Comparison of ENCODE assay signal across 1 cellular context in the genomic region with DNA sequence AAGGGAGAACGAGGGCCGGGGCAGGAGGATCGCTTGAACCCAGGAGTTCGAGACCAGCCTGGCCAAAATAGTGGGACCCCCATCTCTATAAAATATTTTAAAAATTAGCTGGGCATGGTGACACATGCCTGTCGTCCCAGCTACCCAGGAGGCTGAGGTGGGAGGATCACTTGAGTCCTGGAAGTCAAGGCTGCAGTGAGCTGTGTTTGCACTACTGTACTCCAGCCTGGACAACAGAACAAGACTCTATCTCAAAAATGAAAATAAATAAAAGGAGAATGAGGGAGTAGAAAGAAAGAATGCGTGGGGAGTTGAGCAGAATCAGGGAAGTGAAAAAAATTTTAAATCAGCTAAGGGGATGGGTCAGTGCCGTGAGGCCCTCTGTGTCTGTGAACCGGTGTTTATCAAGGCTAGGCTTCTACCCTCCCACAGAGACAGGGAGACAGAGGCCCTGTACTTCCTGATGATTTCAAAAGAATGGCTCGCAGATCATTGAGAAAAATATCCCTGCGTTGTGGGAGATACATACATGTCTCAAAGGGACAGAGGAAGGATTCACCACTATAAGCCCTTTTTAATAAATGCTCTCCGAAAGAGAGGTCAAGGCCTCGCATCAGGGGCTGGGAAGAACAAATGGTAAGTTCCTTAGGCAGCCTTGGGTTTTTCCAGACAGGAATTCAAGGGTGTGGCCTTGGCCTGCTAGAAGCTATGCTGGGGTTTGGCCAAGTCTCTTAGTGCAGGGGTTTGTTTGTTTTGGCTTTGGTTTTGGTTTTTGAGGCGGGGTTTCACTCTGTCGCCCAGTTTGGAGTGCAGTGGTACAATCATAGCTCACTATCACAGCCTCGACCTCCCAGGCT.
TF ChIP-seq lines count a peak whose summit lies in the region.

No MANE protein-coding gene starts in this region.

TF ChIP-seq in HEK293, 187 proteins besides CTCF, POLR2A, EP300 and RAD21:
- TF ChIP-seq KLF1 (tag by site-specific recombination; IDR thresholded peaks at IDR 0.05): peak; percentile 94
- TF ChIP-seq, protein P1, sequence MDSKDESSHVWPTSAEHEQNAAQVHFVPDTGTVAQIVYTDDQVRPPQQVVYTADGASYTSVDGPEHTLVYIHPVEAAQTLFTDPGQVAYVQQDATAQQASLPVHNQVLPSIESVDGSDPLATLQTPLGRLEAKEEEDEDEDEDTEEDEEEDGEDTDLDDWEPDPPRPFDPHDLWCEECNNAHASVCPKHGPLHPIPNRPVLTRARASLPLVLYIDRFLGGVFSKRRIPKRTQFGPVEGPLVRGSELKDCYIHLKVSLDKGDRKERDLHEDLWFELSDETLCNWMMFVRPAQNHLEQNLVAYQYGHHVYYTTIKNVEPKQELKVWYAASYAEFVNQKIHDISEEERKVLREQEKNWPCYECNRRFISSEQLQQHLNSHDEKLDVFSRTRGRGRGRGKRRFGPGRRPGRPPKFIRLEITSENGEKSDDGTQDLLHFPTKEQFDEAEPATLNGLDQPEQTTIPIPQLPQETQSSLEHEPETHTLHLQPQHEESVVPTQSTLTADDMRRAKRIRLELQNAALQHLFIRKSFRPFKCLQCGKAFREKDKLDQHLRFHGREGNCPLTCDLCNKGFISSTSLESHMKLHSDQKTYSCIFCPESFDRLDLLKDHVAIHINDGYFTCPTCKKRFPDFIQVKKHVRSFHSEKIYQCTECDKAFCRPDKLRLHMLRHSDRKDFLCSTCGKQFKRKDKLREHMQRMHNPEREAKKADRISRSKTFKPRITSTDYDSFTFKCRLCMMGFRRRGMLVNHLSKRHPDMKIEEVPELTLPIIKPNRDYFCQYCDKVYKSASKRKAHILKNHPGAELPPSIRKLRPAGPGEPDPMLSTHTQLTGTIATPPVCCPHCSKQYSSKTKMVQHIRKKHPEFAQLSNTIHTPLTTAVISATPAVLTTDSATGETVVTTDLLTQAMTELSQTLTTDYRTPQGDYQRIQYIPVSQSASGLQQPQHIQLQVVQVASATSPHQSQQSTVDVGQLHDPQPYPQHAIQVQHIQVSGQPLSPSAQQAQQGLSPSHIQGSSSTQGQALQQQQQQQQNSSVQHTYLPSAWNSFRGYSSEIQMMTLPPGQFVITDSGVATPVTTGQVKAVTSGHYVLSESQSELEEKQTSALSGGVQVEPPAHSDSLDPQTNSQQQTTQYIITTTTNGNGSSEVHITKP (tag by site-specific recombination; IDR thresholded peaks at IDR 0.05): peak; percentile 90
- no peak for TF ChIP-seq ZNF37A (tag by site-specific recombination; IDR thresholded peaks at IDR 0.05)
- TF ChIP-seq ZNF560 (tag by site-specific recombination; IDR thresholded peaks at IDR 0.05; ENCODE audit: borderline replicate concordance): no peak
- peak; percentile 58; the same call in 1 of the 2 replicates for TF ChIP-seq KLF7 (tag by site-specific recombination; IDR thresholded peaks at IDR 0.05; ENCODE audit: borderline replicate concordance)
